Comparison of ENCODE assay signal across 8 cellular contexts in genomic region chr17:80082403-80083135, GRCh38. TPM values are rescaled to one million over a fixed set of nuclear protein-coding genes. Genes with fewer than 3 reads are reported as not detected.
DNase-seq lines count a peak whose midpoint lies in the region; ATAC-seq, FAIRE-seq and TF ChIP-seq lines count a peak whose summit lies in the region.

No MANE protein-coding gene starts in this region.

- no peak overlapping the region for H3K9ac ChIP-seq in liver (ENCODE audit: low read depth in 1 of 2, low read length in 2 of 2)

- H3K4me3 ChIP-seq in AG09309 (ENCODE audit: control insufficient read depth, low read depth, low read length) (no peak overlapping the region), choroid plexus epithelial cell (ENCODE audit: low read depth, low read length) (no peak overlapping the region), liver (ENCODE audit: low read depth in 1 of 3, low read length in 3 of 3) (no peak overlapping the region)

- H3K27ac ChIP-seq in liver (ENCODE audit: low read depth in 1 of 2, low read length in 2 of 2): no peak overlapping the region

- no peaks in the 10 kb centered on the region for H3K36me3 ChIP-seq in liver (ENCODE audit: control insufficient read depth in 4 of 4, insufficient read depth in 3 of 4, low read depth in 1 of 4, low read length in 3 of 4)

- TF ChIP-seq CTCF in AG09309 (IDR thresholded peaks at IDR 0.05; ENCODE audit: control insufficient read depth, insufficient read depth, low read depth, low read length, missing control alignments) (peak; percentile 77), choroid plexus epithelial cell (conservative IDR thresholded peaks at IDR 0.05; ENCODE audit: low read depth, low read length) (peak; percentile 81), liver (IDR thresholded peaks at IDR 0.05; ENCODE audit: low read depth, low read length, missing input control) (peak; percentile 74)

- peak; percentile 42 for DNase-seq in AG09309 (ENCODE audit: low read depth)
- DNase-seq in H54 (ENCODE audit: insufficient read length, low spot score): peak; percentile 74
- DNase-seq in NCI-H460 (ENCODE audit: extremely low read depth, low read depth): peak; percentile 78
- peak; percentile 40 for DNase-seq in activated CD4-positive, alpha-beta T cell treated with anti-CD3 and anti-CD28 coated beads for 1 hour
- peak; percentile 84 for DNase-seq in choroid plexus epithelial cell (ENCODE audit: low read depth)
- peak; percentile 25 for DNase-seq in stimulated activated CD8-positive, alpha-beta memory T cell treated with anti-CD3 and anti-CD28 coated beads, Interleukin-12 subunit alpha, Interleukin-12 subunit beta, amount 100 ng/mL, for 1 hour (ENCODE audit: low read depth)

- H3K4me1 ChIP-seq in liver (ENCODE audit: control insufficient read depth in 4 of 4, insufficient read depth in 4 of 4, low read length in 3 of 4): peaks cover 0 to 3% (median 0%) of the 10 kb centered on the region in 4 donors

- H3K9me3 ChIP-seq in liver (ENCODE audit: control insufficient read depth in 4 of 4, low read length in 3 of 4): no peaks in the 10 kb centered on the region

- no peak for ATAC-seq in GM19452 (IDR thresholded peaks at IDR 0.05; ENCODE audit: unreplicated experiment)

- H3K27me3 ChIP-seq in liver (ENCODE audit: control insufficient read depth in 4 of 4, insufficient read depth in 4 of 4, low read length in 3 of 4): no peaks in the 10 kb centered on the region

- TF ChIP-seq POLR2A in H54 (IDR thresholded peaks at IDR 0.05; ENCODE audit: low read depth, low read length): no peak

- TF ChIP-seq RAD21 in liver (IDR thresholded peaks at IDR 0.05): peak; percentile 73 to 87

- WGBS in liver: 25% methylated on average over 20 of the region's 20 CpGs

- no peak for FAIRE-seq in H54 (lab: Jason Lieb, UNC)

TF ChIP-seq in liver, 16 proteins besides CTCF, POLR2A, EP300 and RAD21:
- TF ChIP-seq REST (IDR thresholded peaks at IDR 0.05) (peak; percentile 62), JUND (IDR thresholded peaks at IDR 0.05) (peak in 1 of 2 donors; percentile 18)
- TF ChIP-seq, protein P1, sequence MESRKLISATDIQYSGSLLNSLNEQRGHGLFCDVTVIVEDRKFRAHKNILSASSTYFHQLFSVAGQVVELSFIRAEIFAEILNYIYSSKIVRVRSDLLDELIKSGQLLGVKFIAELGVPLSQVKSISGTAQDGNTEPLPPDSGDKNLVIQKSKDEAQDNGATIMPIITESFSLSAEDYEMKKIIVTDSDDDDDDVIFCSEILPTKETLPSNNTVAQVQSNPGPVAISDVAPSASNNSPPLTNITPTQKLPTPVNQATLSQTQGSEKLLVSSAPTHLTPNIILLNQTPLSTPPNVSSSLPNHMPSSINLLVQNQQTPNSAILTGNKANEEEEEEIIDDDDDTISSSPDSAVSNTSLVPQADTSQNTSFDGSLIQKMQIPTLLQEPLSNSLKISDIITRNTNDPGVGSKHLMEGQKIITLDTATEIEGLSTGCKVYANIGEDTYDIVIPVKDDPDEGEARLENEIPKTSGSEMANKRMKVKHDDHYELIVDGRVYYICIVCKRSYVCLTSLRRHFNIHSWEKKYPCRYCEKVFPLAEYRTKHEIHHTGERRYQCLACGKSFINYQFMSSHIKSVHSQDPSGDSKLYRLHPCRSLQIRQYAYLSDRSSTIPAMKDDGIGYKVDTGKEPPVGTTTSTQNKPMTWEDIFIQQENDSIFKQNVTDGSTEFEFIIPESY (IDR thresholded peaks at IDR 0.05): no peak

RNA-seq across cellular contexts. Expression of gene GAA, which starts 18.8 kb away (rescaled TPM):
- 45.1 and 51.0 TPM in 2 replicates for total RNA-seq in NCI-H460 (2014; rRNA removed; shearing (Covaris generic))
- polyA plus RNA-seq in NCI-H460 (2014; cell fraction: nucleus; rRNA removed): 250 and 268 TPM in 2 replicates
- 10 to 100 TPM; 21.3 to 31.0 TPM for total RNA-seq in liver
- 10 to 100 TPM; 43.0 to 58.7 TPM for polyA plus RNA-seq in liver

RNA-seq across cellular contexts. Expression of gene CCDC40, which starts 46.1 kb away (rescaled TPM):
- total RNA-seq in NCI-H460 (2014; rRNA removed; shearing (Covaris generic)): 2.0 and 2.6 TPM in 2 replicates
- 3.9 and 7.4 TPM in 2 replicates for polyA plus RNA-seq in NCI-H460 (2014; cell fraction: nucleus; rRNA removed)
- total RNA-seq in liver: 1 to 10 TPM in 1 of 2 donors, under 1 TPM in 1; 0.93 to 3.0 TPM
- 1 to 10 TPM in 1 of 2 donors, under 1 TPM in 1; 0.60 to 1.9 TPM for polyA plus RNA-seq in liver

RNA-seq across cellular contexts. Expression of gene TBC1D16, which starts 46.9 kb away (rescaled TPM):
- 12.3 and 12.4 TPM in 2 replicates for total RNA-seq in NCI-H460 (2014; rRNA removed; shearing (Covaris generic))
- 10.0 and 12.4 TPM in 2 replicates for polyA plus RNA-seq in NCI-H460 (2014; cell fraction: nucleus; rRNA removed)
- 10 to 100 TPM in 1 of 2 donors, 1 to 10 TPM in 1; 4.7 to 29.5 TPM for total RNA-seq in liver
- 1 to 10 TPM; 3.4 to 4.7 TPM for polyA plus RNA-seq in liver

Comparison
In these comparisons a context has a peak if more than half of its experiments do, and no peak if none do; other contexts are left out.
1. DNase-seq: peak in every context shown above with its lines; median percentile 84 in choroid plexus epithelial cell; 78 in NCI-H460; 74 in H54; 42 in AG09309; 40 in activated CD4-positive, alpha-beta T cell treated with anti-CD3 and anti-CD28 coated beads for 1 hour; 25 in stimulated activated CD8-positive, alpha-beta memory T cell treated with anti-CD3 and anti-CD28 coated beads, Interleukin-12 subunit alpha, Interleukin-12 subunit beta, amount 100 ng/mL, for 1 hour.